1 cellular context compared by ENCODE assay signal in the genomic region with DNA sequence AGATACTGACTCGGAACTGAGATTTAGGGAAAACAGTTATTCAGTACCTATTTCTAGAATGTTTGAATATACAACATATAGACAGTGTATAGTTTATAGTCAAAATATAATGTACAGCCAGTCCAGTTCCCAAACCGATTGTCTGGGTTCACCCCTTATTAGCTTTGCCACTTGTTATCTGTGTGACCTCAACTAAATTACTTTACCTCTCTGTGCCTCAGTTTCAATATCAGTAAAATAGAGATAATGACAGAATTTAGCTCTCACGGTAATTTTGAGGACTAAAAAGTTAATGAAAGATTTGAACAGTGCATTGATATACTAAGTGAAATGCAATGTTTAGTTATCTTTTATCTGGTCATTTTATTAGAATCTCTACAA.
TF ChIP-seq lines count a peak whose summit lies in the region.

No MANE protein-coding gene starts in this region.

TF ChIP-seq in K562, 482 proteins besides CTCF, POLR2A, EP300 and RAD21 (continued from another document and continues in another):
- TF ChIP-seq, protein P1, sequence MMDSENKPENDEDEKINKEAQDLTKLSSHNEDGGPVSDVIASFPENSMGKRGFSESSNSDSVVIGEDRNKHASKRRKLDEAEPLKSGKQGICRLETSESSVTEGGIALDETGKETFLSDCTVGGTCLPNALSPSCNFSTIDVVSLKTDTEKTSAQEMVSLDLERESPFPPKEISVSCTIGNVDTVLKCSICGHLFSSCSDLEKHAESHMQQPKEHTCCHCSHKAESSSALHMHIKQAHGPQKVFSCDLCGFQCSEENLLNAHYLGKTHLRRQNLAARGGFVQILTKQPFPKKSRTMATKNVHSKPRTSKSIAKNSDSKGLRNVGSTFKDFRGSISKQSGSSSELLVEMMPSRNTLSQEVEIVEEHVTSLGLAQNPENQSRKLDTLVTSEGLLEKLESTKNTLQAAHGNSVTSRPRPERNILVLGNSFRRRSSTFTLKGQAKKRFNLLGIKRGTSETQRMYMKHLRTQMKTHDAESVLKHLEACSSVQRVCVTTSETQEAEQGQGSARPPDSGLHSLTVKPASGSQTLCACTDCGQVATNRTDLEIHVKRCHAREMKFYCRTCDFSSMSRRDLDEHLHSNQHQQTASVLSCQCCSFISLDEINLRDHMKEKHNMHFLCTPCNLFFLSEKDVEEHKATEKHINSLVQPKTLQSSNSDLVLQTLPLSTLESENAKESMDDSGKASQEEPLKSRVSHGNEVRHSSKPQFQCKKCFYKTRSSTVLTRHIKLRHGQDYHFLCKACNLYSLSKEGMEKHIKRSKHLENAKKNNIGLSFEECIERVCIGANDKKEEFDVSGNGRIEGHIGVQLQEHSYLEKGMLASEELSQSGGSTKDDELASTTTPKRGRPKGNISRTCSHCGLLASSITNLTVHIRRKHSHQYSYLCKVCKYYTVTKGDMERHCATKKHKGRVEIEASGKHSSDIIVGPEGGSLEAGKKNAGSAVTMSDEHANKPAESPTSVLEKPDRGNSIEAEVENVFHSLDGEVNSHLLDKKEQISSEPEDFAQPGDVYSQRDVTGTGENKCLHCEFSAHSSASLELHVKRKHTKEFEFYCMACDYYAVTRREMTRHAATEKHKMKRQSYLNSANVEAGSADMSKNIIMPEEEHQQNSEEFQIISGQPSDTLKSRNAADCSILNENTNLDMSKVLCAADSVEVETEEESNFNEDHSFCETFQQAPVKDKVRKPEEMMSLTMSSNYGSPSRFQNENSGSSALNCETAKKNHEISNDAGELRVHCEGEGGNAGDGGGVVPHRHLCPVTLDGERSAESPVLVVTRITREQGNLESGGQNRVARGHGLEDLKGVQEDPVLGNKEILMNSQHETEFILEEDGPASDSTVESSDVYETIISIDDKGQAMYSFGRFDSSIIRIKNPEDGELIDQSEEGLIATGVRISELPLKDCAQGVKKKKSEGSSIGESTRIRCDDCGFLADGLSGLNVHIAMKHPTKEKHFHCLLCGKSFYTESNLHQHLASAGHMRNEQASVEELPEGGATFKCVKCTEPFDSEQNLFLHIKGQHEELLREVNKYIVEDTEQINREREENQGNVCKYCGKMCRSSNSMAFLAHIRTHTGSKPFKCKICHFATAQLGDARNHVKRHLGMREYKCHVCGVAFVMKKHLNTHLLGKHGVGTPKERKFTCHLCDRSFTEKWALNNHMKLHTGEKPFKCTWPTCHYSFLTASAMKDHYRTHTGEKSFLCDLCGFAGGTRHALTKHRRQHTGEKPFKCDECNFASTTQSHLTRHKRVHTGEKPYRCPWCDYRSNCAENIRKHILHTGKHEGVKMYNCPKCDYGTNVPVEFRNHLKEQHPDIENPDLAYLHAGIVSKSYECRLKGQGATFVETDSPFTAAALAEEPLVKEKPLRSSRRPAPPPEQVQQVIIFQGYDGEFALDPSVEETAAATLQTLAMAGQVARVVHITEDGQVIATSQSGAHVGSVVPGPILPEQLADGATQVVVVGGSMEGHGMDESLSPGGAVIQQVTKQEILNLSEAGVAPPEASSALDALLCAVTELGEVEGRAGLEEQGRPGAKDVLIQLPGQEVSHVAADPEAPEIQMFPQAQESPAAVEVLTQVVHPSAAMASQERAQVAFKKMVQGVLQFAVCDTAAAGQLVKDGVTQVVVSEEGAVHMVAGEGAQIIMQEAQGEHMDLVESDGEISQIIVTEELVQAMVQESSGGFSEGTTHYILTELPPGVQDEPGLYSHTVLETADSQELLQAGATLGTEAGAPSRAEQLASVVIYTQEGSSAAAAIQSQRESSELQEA (IDR thresholded peaks at IDR 0.05; ENCODE audit: low read depth) = no peak
- TF ChIP-seq HLTF (IDR thresholded peaks at IDR 0.05) (no peak), ZNF780A (CRISPR knock-in tag; IDR thresholded peaks at IDR 0.05) (no peak), ZNF197 (CRISPR knock-in tag; IDR thresholded peaks at IDR 0.05; ENCODE audit: low read depth) (no peak), DMBX1 (CRISPR knock-in tag; IDR thresholded peaks at IDR 0.05; ENCODE audit: borderline replicate concordance) (no peak), PCBP2 (IDR thresholded peaks at IDR 0.05; ENCODE audit: low read depth, low read length, poor library complexity, severe bottlenecking) (no peak), SRSF7 (optimal IDR thresholded peaks at IDR 0.05; ENCODE audit: low read depth, low read length) (no peak), HMG20B (CRISPR knock-in tag; IDR thresholded peaks at IDR 0.05) (no peak), MCM7 (IDR thresholded peaks at IDR 0.05) (no peak), SPI1 (IDR thresholded peaks at IDR 0.05; ENCODE audit: borderline replicate concordance, low read depth, low read length) (no peak), ELF4 (CRISPR knock-in tag; IDR thresholded peaks at IDR 0.05) (no peak), HSF4 (CRISPR knock-in tag; IDR thresholded peaks at IDR 0.05; ENCODE audit: borderline replicate concordance) (no peak), TEAD1 (CRISPR knock-in tag; IDR thresholded peaks at IDR 0.05) (no peak), MEF2A (IDR thresholded peaks at IDR 0.05; ENCODE audit: control insufficient read depth, low read depth, low read length) (no peak), ZNF23 (CRISPR knock-in tag; IDR thresholded peaks at IDR 0.05) (no peak), BRF1 (IDR thresholded peaks at IDR 0.05; ENCODE audit: borderline replicate concordance, extremely low read depth, insufficient read length) (no peak), ZNF75A (CRISPR knock-in tag; IDR thresholded peaks at IDR 0.05) (no peak), RFX5 (IDR thresholded peaks at IDR 0.05; ENCODE audit: low read depth, low read length) (no peak), FOS (IDR thresholded peaks at IDR 0.05; ENCODE audit: extremely low read depth, insufficient read length) (no peak), KDM4B (IDR thresholded peaks at IDR 0.05; ENCODE audit: borderline replicate concordance in 2 of 2, low read depth in 1 of 2) (no peak), ZNF239 (CRISPR knock-in tag; IDR thresholded peaks at IDR 0.05) (no peak), FOXK1 (CRISPR knock-in tag; IDR thresholded peaks at IDR 0.05; ENCODE audit: borderline replicate concordance) (no peak), ZNF24 (IDR thresholded peaks at IDR 0.05) (no peak), ZBTB1 (CRISPR knock-in tag; IDR thresholded peaks at IDR 0.05; ENCODE audit: borderline replicate concordance, low read depth) (no peak), MCM5 (IDR thresholded peaks at IDR 0.05; ENCODE audit: low read depth) (no peak), SMARCA5 (IDR thresholded peaks at IDR 0.05) (0 out of 2 replicates have a peak, but pooled peaks have one; percentile 42), IRF2 (CRISPR knock-in tag; IDR thresholded peaks at IDR 0.05) (no peak), NELFE (IDR thresholded peaks at IDR 0.05; ENCODE audit: insufficient read depth, insufficient read length) (no peak), MED1 (CRISPR knock-in tag; IDR thresholded peaks at IDR 0.05; ENCODE audit: borderline replicate concordance) (no peak)
- TF ChIP-seq, protein P2, sequence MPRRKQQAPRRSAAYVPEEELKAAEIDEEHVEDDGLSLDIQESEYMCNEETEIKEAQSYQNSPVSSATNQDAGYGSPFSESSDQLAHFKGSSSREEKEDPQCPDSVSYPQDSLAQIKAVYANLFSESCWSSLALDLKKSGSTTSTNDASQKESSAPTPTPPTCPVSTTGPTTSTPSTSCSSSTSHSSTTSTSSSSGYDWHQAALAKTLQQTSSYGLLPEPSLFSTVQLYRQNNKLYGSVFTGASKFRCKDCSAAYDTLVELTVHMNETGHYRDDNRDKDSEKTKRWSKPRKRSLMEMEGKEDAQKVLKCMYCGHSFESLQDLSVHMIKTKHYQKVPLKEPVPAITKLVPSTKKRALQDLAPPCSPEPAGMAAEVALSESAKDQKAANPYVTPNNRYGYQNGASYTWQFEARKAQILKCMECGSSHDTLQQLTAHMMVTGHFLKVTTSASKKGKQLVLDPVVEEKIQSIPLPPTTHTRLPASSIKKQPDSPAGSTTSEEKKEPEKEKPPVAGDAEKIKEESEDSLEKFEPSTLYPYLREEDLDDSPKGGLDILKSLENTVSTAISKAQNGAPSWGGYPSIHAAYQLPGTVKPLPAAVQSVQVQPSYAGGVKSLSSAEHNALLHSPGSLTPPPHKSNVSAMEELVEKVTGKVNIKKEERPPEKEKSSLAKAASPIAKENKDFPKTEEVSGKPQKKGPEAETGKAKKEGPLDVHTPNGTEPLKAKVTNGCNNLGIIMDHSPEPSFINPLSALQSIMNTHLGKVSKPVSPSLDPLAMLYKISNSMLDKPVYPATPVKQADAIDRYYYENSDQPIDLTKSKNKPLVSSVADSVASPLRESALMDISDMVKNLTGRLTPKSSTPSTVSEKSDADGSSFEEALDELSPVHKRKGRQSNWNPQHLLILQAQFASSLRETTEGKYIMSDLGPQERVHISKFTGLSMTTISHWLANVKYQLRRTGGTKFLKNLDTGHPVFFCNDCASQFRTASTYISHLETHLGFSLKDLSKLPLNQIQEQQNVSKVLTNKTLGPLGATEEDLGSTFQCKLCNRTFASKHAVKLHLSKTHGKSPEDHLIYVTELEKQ (CRISPR knock-in tag; IDR thresholded peaks at IDR 0.05) = no peak
- TF ChIP-seq, protein P3, sequence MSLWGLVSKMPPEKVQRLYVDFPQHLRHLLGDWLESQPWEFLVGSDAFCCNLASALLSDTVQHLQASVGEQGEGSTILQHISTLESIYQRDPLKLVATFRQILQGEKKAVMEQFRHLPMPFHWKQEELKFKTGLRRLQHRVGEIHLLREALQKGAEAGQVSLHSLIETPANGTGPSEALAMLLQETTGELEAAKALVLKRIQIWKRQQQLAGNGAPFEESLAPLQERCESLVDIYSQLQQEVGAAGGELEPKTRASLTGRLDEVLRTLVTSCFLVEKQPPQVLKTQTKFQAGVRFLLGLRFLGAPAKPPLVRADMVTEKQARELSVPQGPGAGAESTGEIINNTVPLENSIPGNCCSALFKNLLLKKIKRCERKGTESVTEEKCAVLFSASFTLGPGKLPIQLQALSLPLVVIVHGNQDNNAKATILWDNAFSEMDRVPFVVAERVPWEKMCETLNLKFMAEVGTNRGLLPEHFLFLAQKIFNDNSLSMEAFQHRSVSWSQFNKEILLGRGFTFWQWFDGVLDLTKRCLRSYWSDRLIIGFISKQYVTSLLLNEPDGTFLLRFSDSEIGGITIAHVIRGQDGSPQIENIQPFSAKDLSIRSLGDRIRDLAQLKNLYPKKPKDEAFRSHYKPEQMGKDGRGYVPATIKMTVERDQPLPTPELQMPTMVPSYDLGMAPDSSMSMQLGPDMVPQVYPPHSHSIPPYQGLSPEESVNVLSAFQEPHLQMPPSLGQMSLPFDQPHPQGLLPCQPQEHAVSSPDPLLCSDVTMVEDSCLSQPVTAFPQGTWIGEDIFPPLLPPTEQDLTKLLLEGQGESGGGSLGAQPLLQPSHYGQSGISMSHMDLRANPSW (CRISPR knock-in tag; IDR thresholded peaks at IDR 0.05) = no peak
- TF ChIP-seq, protein P4, sequence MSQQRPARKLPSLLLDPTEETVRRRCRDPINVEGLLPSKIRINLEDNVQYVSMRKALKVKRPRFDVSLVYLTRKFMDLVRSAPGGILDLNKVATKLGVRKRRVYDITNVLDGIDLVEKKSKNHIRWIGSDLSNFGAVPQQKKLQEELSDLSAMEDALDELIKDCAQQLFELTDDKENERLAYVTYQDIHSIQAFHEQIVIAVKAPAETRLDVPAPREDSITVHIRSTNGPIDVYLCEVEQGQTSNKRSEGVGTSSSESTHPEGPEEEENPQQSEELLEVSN (IDR thresholded peaks at IDR 0.05; ENCODE audit: borderline replicate concordance in 1 of 2, extremely low read depth in 1 of 2, insufficient read depth in 1 of 2, insufficient read length in 1 of 2, low read depth in 1 of 2, low read length in 1 of 2, poor library complexity in 1 of 2, severe bottlenecking in 1 of 2) = no peak
- TF ChIP-seq, protein P5, sequence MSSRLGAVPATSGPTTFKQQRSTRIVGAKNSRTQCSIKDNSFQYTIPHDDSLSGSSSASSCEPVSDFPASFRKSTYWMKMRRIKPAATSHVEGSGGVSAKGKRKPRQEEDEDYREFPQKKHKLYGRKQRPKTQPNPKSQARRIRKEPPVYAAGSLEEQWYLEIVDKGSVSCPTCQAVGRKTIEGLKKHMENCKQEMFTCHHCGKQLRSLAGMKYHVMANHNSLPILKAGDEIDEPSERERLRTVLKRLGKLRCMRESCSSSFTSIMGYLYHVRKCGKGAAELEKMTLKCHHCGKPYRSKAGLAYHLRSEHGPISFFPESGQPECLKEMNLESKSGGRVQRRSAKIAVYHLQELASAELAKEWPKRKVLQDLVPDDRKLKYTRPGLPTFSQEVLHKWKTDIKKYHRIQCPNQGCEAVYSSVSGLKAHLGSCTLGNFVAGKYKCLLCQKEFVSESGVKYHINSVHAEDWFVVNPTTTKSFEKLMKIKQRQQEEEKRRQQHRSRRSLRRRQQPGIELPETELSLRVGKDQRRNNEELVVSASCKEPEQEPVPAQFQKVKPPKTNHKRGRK (tag; IDR thresholded peaks at IDR 0.05) = peak; percentile 24; the same call in 1 of the 2 replicates
- TF ChIP-seq, protein P6, sequence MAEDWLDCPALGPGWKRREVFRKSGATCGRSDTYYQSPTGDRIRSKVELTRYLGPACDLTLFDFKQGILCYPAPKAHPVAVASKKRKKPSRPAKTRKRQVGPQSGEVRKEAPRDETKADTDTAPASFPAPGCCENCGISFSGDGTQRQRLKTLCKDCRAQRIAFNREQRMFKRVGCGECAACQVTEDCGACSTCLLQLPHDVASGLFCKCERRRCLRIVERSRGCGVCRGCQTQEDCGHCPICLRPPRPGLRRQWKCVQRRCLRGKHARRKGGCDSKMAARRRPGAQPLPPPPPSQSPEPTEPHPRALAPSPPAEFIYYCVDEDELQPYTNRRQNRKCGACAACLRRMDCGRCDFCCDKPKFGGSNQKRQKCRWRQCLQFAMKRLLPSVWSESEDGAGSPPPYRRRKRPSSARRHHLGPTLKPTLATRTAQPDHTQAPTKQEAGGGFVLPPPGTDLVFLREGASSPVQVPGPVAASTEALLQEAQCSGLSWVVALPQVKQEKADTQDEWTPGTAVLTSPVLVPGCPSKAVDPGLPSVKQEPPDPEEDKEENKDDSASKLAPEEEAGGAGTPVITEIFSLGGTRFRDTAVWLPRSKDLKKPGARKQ (CRISPR knock-in tag; IDR thresholded peaks at IDR 0.05) = no peak
- TF ChIP-seq, protein P7, sequence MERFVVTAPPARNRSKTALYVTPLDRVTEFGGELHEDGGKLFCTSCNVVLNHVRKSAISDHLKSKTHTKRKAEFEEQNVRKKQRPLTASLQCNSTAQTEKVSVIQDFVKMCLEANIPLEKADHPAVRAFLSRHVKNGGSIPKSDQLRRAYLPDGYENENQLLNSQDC (CRISPR knock-in tag; IDR thresholded peaks at IDR 0.05) = no peak
- TF ChIP-seq, protein P8, sequence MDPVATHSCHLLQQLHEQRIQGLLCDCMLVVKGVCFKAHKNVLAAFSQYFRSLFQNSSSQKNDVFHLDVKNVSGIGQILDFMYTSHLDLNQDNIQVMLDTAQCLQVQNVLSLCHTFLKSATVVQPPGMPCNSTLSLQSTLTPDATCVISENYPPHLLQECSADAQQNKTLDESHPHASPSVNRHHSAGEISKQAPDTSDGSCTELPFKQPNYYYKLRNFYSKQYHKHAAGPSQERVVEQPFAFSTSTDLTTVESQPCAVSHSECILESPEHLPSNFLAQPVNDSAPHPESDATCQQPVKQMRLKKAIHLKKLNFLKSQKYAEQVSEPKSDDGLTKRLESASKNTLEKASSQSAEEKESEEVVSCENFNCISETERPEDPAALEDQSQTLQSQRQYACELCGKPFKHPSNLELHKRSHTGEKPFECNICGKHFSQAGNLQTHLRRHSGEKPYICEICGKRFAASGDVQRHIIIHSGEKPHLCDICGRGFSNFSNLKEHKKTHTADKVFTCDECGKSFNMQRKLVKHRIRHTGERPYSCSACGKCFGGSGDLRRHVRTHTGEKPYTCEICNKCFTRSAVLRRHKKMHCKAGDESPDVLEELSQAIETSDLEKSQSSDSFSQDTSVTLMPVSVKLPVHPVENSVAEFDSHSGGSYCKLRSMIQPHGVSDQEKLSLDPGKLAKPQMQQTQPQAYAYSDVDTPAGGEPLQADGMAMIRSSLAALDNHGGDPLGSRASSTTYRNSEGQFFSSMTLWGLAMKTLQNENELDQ (CRISPR knock-in tag; IDR thresholded peaks at IDR 0.05; ENCODE audit: borderline replicate concordance) = no peak
